Comparison of ENCODE assay signal across 6 cellular contexts in the genomic region with DNA sequence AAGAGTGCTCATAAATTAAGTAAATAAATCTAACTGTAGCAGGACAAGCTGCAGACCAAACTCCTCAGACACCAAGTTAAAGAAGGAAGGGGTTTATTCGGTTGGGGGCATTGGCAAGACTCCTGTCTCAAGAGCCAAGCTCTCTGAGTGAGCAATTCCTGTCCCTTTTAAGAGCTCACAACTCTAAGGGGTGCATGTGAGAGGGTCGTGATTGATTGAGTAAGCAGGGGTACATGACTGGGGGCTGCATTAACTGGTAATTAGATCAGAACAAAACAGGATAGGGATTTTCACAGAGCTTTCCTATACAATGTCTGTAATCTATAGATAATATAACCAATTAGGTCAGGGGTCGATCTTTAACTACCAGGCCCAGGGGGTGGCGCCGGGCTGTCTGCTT.
DNase-seq lines count a peak whose midpoint lies in the region; FAIRE-seq and TF ChIP-seq lines count a peak whose summit lies in the region.
"Not testable (repeated sequence)": the region's sequence is repeated elsewhere in the genome, so short reads cannot be mapped to it uniquely, and the experiment has no call there.

No MANE protein-coding gene starts in this region.

- not testable (repeated sequence) for H3K4me3 ChIP-seq in HUES48 (ENCODE audit: low read depth, low read length); SJCRH30; H1 (ENCODE audit: extremely low read depth in 1 of 4, insufficient read depth in 2 of 4, low read depth in 3 of 4, low read length in 4 of 4); iPS DF 6.9 (ENCODE audit: low read length); mesendoderm (ENCODE audit: low read length)

- CTCF ChIA-PET in H1 (lab: Charles Lee; ENCODE audit: partially characterized antibody): interaction anchor here (1.0 to 1.4 kb wide), 3 partner anchors 10 to 32 kb away, joined by 3 to 4 read pairs (median 3); no protein-coding TSS in a partner anchor

- not testable (repeated sequence) for H3K9me3 ChIP-seq in HUES48 (ENCODE audit: control insufficient read depth, insufficient read depth, low read length); SJCRH30 (replicated peaks); iPS DF 6.9 (ENCODE audit: control insufficient read depth, insufficient read depth, low read length)
- peaks cover 9 to 11% of the 10 kb centered on the region in 2 experiments; a peak in 3 of 4 replicates for H3K9me3 ChIP-seq in H1 (ENCODE audit: insufficient read depth in 2 of 2, low read depth in 1 of 2, low read length in 1 of 2)

- peak overlapping the region; percentile 89 for H2BK120ac ChIP-seq in H1 (replicated peaks; ENCODE audit: low read depth, low read length)
- not testable (repeated sequence) for H2BK120ac ChIP-seq in mesendoderm (ENCODE audit: low read depth, low read length)

- not testable (repeated sequence) for H4K8ac ChIP-seq in H1 (ENCODE audit: extremely low read depth, insufficient read depth, low read length); mesendoderm (ENCODE audit: low read depth, low read length)

- H3K36me3 ChIP-seq in HUES48 (ENCODE audit: control insufficient read depth, insufficient read depth, low read length); SJCRH30; H1 (ENCODE audit: control insufficient read depth in 2 of 4, insufficient read depth in 4 of 4, low read length in 3 of 4); iPS DF 6.9 (ENCODE audit: control insufficient read depth, insufficient read depth, low read length); mesendoderm (ENCODE audit: control insufficient read depth, insufficient read depth, low read length): not testable (repeated sequence)

- POLR2A ChIA-PET in H1 (lab: Charles Lee; ENCODE audit: partially characterized antibody): interaction anchor here (0.8 to 1.8 kb wide), 6 partner anchors 8 to 18 kb away, joined by 3 to 9 read pairs (median 4); no protein-coding TSS in a partner anchor

- not testable (repeated sequence) for H3K56ac ChIP-seq in H1 (replicated peaks; ENCODE audit: insufficient read length, low read depth, low read length); mesendoderm (ENCODE audit: low read length)

- in situ Hi-C loops in G401 (cut with HindIII; ENCODE audit: low sequenced_read_pairs): not testable (repeated sequence)

- H3K23ac ChIP-seq in H1 (ENCODE audit: insufficient read length); mesendoderm (ENCODE audit: low read length): not testable (repeated sequence)

- 0 out of 2 replicates have a peak overlapping the region, but pooled peaks have one; percentile 17 for H2AFZ ChIP-seq in H1 (ENCODE audit: low read length)

- peaks cover 37% of the 10 kb centered on the region for H3K4me1 ChIP-seq in HUES48 (ENCODE audit: control insufficient read depth, insufficient read depth, low read length)
- not testable (repeated sequence) for H3K4me1 ChIP-seq in SJCRH30; H1 (replicated peaks in 1 of 4; ENCODE audit: control insufficient read depth in 3 of 4, insufficient read depth in 4 of 4, low read length in 3 of 4); iPS DF 6.9 (ENCODE audit: control insufficient read depth, insufficient read depth, low read length); mesendoderm (ENCODE audit: control insufficient read depth, low read depth, low read length)

- not testable (repeated sequence) for H2BK12ac ChIP-seq in H1 (ENCODE audit: low read depth, low read length)

- H3K79me2 ChIP-seq in H1 (ENCODE audit: control insufficient read depth in 1 of 2, insufficient read depth in 2 of 2, low read length in 2 of 2); mesendoderm (ENCODE audit: control insufficient read depth, insufficient read depth, low read length): not testable (repeated sequence)

- H3K27ac ChIP-seq in HUES48 (ENCODE audit: low read depth, low read length) (peak overlapping the region; percentile 87), SJCRH30 (peak overlapping the region; percentile 38), H1 (ENCODE audit: low read depth, low read length) (peak overlapping the region; percentile 13; the same call in 1 of the 2 replicates), iPS DF 6.9 (ENCODE audit: low read length) (peak overlapping the region; percentile 58), mesendoderm (ENCODE audit: low read depth, low read length) (peak overlapping the region; percentile 25)

- H3K18ac ChIP-seq in H1 (ENCODE audit: extremely low read depth, low read length): peak overlapping the region; percentile 39; the same call in 1 of the 2 replicates
- peak overlapping the region; percentile 68 for H3K18ac ChIP-seq in mesendoderm (ENCODE audit: low read length)

- not testable (repeated sequence) for H3K23me2 ChIP-seq in H1 (ENCODE audit: low read depth, low read length)

- H4K91ac ChIP-seq in H1 (replicated peaks; ENCODE audit: insufficient read length, low read length): peak overlapping the region; percentile 31

- H3K14ac ChIP-seq in H1 (ENCODE audit: insufficient read length): not testable (repeated sequence)

- WGBS in H1 (ENCODE audit: extremely low coverage in 1 of 2, insufficient coverage in 1 of 2, insufficient read length in 1 of 2, insufficient replicate concordance in 2 of 2, low coverage in 1 of 2, low lambda C conversion rate in 2 of 2, missing lambda C conversion rate in 1 of 2), 2 experiments: 49% methylated on average over 5 of the region's 5 CpGs; no CpG with 5 or more reads in 1 of the 2 experiments
- no CpG with 5 or more reads among the region's 5 CpGs for WGBS in iPS DF 6.9 (ENCODE audit: insufficient coverage, insufficient read length)
- WGBS in mesendoderm (ENCODE audit: extremely low coverage, insufficient coverage, low lambda C conversion rate): no CpG with 5 or more reads among the region's 5 CpGs

- H3K9ac ChIP-seq in HUES48 (ENCODE audit: low read depth, low read length): peak overlapping the region; percentile 49
- not testable (repeated sequence) for H3K9ac ChIP-seq in H1 (replicated peaks in 1 of 4; ENCODE audit: extremely low read depth in 1 of 4, low read depth in 3 of 4, low read length in 3 of 4); mesendoderm (ENCODE audit: low read length)

- not testable (repeated sequence) for H2AK5ac ChIP-seq in H1 (ENCODE audit: low read depth, low read length); mesendoderm (ENCODE audit: low read length)

- H3K4ac ChIP-seq in H1 (replicated peaks; ENCODE audit: insufficient read length, low read depth, low read length): not testable (repeated sequence)
- peak overlapping the region; percentile 70 for H3K4ac ChIP-seq in mesendoderm (ENCODE audit: low read depth, low read length)

- not testable (repeated sequence) for H2BK15ac ChIP-seq in H1 (ENCODE audit: low read length); mesendoderm (replicated peaks; ENCODE audit: low read depth)

- not testable (repeated sequence) for H3K4me2 ChIP-seq in H1 (ENCODE audit: insufficient read depth in 1 of 2, low read depth in 2 of 2, low read length in 2 of 2); mesendoderm (ENCODE audit: low read length)

- H2BK20ac ChIP-seq in H1 (ENCODE audit: low read length): peak overlapping the region; percentile 91; the same call in 1 of the 2 replicates

- TF ChIP-seq POLR2A in H1 (IDR thresholded peaks at IDR 0.05; ENCODE audit: control extremely low read depth in 1 of 2, low read depth in 2 of 2, low read length in 2 of 2): not testable (repeated sequence)

- peak overlapping the region; percentile 18 for H4K5ac ChIP-seq in H1 (ENCODE audit: insufficient read length, low read depth, low read length)
- not testable (repeated sequence) for H4K5ac ChIP-seq in mesendoderm (ENCODE audit: low read length)

- not testable (repeated sequence) for H3K79me1 ChIP-seq in H1 (ENCODE audit: low read depth, low read length); mesendoderm (ENCODE audit: low read length)

- not testable (repeated sequence) for FAIRE-seq in H1 (lab: Jason Lieb, UNC)

- H4K20me1 ChIP-seq in H1 (replicated peaks in 1 of 2; ENCODE audit: control insufficient read depth in 1 of 2, insufficient read depth in 2 of 2, low read length in 2 of 2): not testable (repeated sequence)

- not testable (repeated sequence) for TF ChIP-seq EP300 in H1 (IDR thresholded peaks at IDR 0.05; ENCODE audit: borderline replicate concordance in 1 of 2, low read depth in 2 of 2, low read length in 2 of 2)

- not testable (repeated sequence) for TF ChIP-seq RAD21 in H1 (IDR thresholded peaks at IDR 0.05 in 1 of 2, conservative IDR thresholded peaks at IDR 0.05 in 1 of 2; ENCODE audit: low read depth in 2 of 2, low read length in 2 of 2)

- peak; percentile 57 for DNase-seq in G401 (ENCODE audit: low spot score)
- not testable (repeated sequence) for DNase-seq in SJCRH30; iPS DF 6.9 (ENCODE audit: low read depth, low spot score)
- peak in 1 of 2 experiments; percentile 41 for DNase-seq in H1 (ENCODE audit: low read depth in 1 of 2, low spot score in 2 of 2)
- peak; percentile 54 for DNase-seq in mesendoderm

- not testable (repeated sequence) for H3K27me3 ChIP-seq in HUES48 (ENCODE audit: control insufficient read depth, insufficient read depth, low read length); SJCRH30; H1 (replicated peaks in 1 of 4; ENCODE audit: control insufficient read depth in 3 of 4, extremely low read depth in 1 of 4, insufficient read depth in 3 of 4, low read length in 3 of 4); iPS DF 6.9 (ENCODE audit: control insufficient read depth, insufficient read depth, low read length); mesendoderm (ENCODE audit: insufficient read depth, low read length, poor library complexity)

- TF ChIP-seq CTCF in H1 (IDR thresholded peaks at IDR 0.05; ENCODE audit: control extremely low read depth in 1 of 3, insufficient read depth in 1 of 3, low read depth in 1 of 3, low read length in 3 of 3): not testable (repeated sequence)

- H2BK5ac ChIP-seq in H1 (ENCODE audit: low read depth, low read length): peak overlapping the region; percentile 67; the same call in 1 of the 2 replicates
- H2BK5ac ChIP-seq in mesendoderm (ENCODE audit: low read length): not testable (repeated sequence)

Comparison
In these comparisons a context has a peak if more than half of its experiments do, and no peak if none do; other contexts are left out.
1. H3K27ac ChIP-seq: peak in every context shown above with its lines; median percentile 87 in HUES48; 58 in iPS DF 6.9; 38 in SJCRH30; 25 in mesendoderm; 13 in H1.